Comparison of ENCODE assay signal across 21 cellular contexts in the genomic region with DNA sequence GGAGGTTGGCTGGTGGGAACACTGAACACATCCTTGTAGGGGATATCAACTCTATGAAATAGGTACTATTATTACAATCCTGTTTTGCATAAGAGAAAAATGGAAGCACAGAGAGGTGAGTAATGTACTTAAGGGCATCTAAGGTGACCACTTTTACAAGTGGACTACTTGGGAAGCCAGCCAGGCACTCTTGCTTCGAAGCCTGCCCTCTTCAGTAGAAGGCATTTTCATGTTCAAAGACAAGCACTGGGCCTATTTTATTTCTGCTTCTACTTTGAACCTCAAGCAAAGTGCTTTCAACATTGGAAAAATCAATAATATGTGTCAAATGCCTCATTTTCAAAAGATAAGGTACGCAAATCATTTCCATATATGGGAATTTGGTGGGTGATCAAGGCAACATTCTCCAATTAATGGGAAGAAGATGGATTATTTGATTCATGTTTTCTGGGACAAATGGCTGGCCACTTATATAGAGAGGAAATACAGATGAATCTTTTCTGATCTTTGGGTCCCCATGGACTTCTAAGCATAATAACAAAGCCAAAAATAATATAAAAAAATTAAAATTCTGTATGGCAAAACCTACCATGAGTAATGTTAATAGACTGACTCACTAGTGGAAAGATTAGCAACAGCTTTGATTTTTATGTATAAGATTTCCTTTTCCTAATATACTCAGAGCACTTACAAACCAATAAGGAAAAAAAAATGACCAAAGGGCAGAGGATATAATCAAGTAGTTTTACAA.
"Had no signal": no experiment of that assay in that cellular context is flagged by ENCODE, and none has a peak within 500 bp of the region (broad histone marks: within the 10 kb centered on the region; RNA-seq: fewer than 3 reads in every experiment).

No MANE protein-coding gene starts in this region.

- H3K27ac Mint-ChIP-seq: activated B cell treated with CpG ODN at 0.5 μM for 24 hours; activated CD8-positive, alpha-beta T cell treated with anti-CD3 and anti-CD28 coated beads for 36 hours; activated naive CD4-positive, alpha-beta T cell treated with anti-CD3 and anti-CD28 coated beads, Interleukin-2, amount 50 U/mL, for 24 hours; naive B cell; neural progenitor cell; stimulated activated naive B cell treated with anti-CD40 and anti-IgM and Interleukin-4, amounts not matched to agents 10 μg/mL and 1 μg/mL and 100 μg/mL, for 72 hours; T-helper 2 cell treated with Interferon-gamma antibody and Interleukin-4, amounts not matched to agents 5 μg/mL and 100 μg/mL, for 36 hours had no signal

- H3K9me3 Mint-ChIP-seq: activated B cell treated with CpG ODN at 0.5 μM for 24 hours; activated CD8-positive, alpha-beta T cell treated with anti-CD3 and anti-CD28 coated beads for 36 hours; activated naive CD4-positive, alpha-beta T cell treated with anti-CD3 and anti-CD28 coated beads, Interleukin-2, amount 50 U/mL, for 24 hours; activated T-cell treated with anti-CD3 and anti-CD28 coated beads, Interleukin-2, amount 50 U/mL, for 4 hours; T-helper 2 cell treated with Interferon-gamma antibody and Interleukin-4, amounts not matched to agents 5 μg/mL and 100 μg/mL, for 36 hours had no signal

- H3K4me3 ChIP-seq: body of pancreas, neural progenitor cell, ovary, transverse colon had no signal

- DNase-seq: activated B cell treated with CpG ODN at 0.5 μM for 24 hours; activated CD4-positive, alpha-beta T cell treated with anti-CD3 and anti-CD28 coated beads for 48 hours; activated CD8-positive, alpha-beta T cell treated with anti-CD3 and anti-CD28 coated beads for 36 hours; activated effector memory CD4-positive, alpha-beta T cell treated with Interleukin-2 at 50 U/mL for 16 hours; activated T-cell treated with anti-CD3 and anti-CD28 coated beads, Interleukin-2, amount 50 U/mL, for 4 hours; amniotic stem cell; caudate nucleus; foreskin keratinocyte; glutamatergic neuron; hypothalamus; kidney; naive B cell; ovary; stimulated activated CD4-positive, alpha-beta T cell treated with anti-CD3 and anti-CD28 coated beads, Interleukin-2, amount 100 ng/mL, for 48 hours; stimulated activated naive B cell treated with anti-CD40 and anti-IgM and Interleukin-4, amounts not matched to agents 10 μg/mL and 1 μg/mL and 100 μg/mL, for 72 hours; transverse colon had no signal

- H3K27me3 Mint-ChIP-seq: activated naive CD4-positive, alpha-beta T cell treated with anti-CD3 and anti-CD28 coated beads, Interleukin-2, amount 50 U/mL, for 24 hours had no signal

- H3K36me3 ChIP-seq: neural progenitor cell, ovary, transverse colon had no signal

- H3K36me3 Mint-ChIP-seq: activated naive CD4-positive, alpha-beta T cell treated with anti-CD3 and anti-CD28 coated beads, Interleukin-2, amount 50 U/mL, for 24 hours; stimulated activated naive B cell treated with anti-CD40 and anti-IgM and Interleukin-4, amounts not matched to agents 10 μg/mL and 1 μg/mL and 100 μg/mL, for 72 hours had no signal

- H3K4me1 ChIP-seq: foreskin keratinocyte had no signal

- H3K9me3 ChIP-seq: body of pancreas, ovary, transverse colon had no signal

- H3K27me3 ChIP-seq: body of pancreas, neural progenitor cell, ovary, transverse colon had no signal

- H3K4me1 Mint-ChIP-seq: activated B cell treated with CpG ODN at 0.5 μM for 24 hours; activated naive CD4-positive, alpha-beta T cell treated with anti-CD3 and anti-CD28 coated beads, Interleukin-2, amount 50 U/mL, for 24 hours; stimulated activated naive B cell treated with anti-CD40 and anti-IgM and Interleukin-4, amounts not matched to agents 10 μg/mL and 1 μg/mL and 100 μg/mL, for 72 hours had no signal

- ATAC-seq: activated CD8-positive, alpha-beta T cell treated with anti-CD3 and anti-CD28 coated beads for 36 hours; activated T-cell treated with anti-CD3 and anti-CD28 coated beads, Interleukin-2, amount 50 U/mL, for 4 hours; body of pancreas; esophagus mucosa; foreskin keratinocyte; stimulated activated naive B cell treated with anti-CD40 and anti-IgM and Interleukin-4, amounts not matched to agents 10 μg/mL and 1 μg/mL and 100 μg/mL, for 72 hours had no signal

- H3K27ac ChIP-seq: foreskin keratinocyte, neural progenitor cell, ovary, transverse colon had no signal

- H3K4me3 Mint-ChIP-seq: activated B cell treated with CpG ODN at 0.5 μM for 24 hours; activated CD8-positive, alpha-beta T cell treated with anti-CD3 and anti-CD28 coated beads for 36 hours; activated naive CD4-positive, alpha-beta T cell treated with anti-CD3 and anti-CD28 coated beads, Interleukin-2, amount 50 U/mL, for 24 hours; activated T-cell treated with anti-CD3 and anti-CD28 coated beads, Interleukin-2, amount 50 U/mL, for 4 hours; naive B cell; neural progenitor cell; stimulated activated naive B cell treated with anti-CD40 and anti-IgM and Interleukin-4, amounts not matched to agents 10 μg/mL and 1 μg/mL and 100 μg/mL, for 72 hours; T-helper 2 cell treated with Interferon-gamma antibody and Interleukin-4, amounts not matched to agents 5 μg/mL and 100 μg/mL, for 36 hours had no signal
